ENCODE assay signal across 8 cellular contexts in the genomic region with DNA sequence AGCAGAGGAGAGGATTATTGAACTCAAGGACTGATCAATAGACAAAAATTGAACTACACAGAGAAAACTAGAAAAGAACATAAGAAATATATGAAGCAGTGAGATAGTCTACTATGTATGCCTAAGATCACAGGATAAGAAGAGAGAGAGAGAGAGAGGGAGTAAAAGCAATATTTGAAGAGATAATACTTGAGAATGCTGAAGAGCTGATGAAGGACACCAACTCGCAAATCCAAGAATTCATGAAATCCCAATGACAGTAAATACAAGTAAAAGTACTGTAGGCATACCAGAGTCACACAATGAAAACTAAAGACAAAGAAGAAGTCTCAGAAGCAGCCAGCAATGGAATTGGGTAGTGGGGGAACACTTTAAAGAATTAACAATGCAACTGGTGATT.
"Had no signal": no experiment of that assay in that cellular context is flagged by ENCODE, and none has a peak within 500 bp of the region (broad histone marks: within the 10 kb centered on the region; RNA-seq: fewer than 3 reads in every experiment).

No MANE protein-coding gene starts in this region.

- H3K4me3 ChIP-seq: K562 had no signal

- H3K4me3 Mint-ChIP-seq: IgD-negative memory B cell had no signal

- H3K36me3 Mint-ChIP-seq: IgD-negative memory B cell had no signal

- H3K27ac Mint-ChIP-seq: IgD-negative memory B cell had no signal

- H3K27ac ChIP-seq: HL-60, KMS-11 had no signal

- H3K27me3 Mint-ChIP-seq: IgD-negative memory B cell had no signal

- ATAC-seq: HepG2, K562 had no signal

- DNase-seq: IMR-90, KBM-7, KG1 had no signal

- H3K4me1 Mint-ChIP-seq: IgD-negative memory B cell had no signal
